29 cellular contexts compared by ENCODE assay signal in genomic region chr2:198356157-198356556, GRCh38.
"Had no signal": no experiment of that assay in that cellular context is flagged by ENCODE, and none has a peak within 500 bp of the region (broad histone marks: within the 10 kb centered on the region; RNA-seq: fewer than 3 reads in every experiment).

No MANE protein-coding gene starts in this region.

- H3K9me3 ChIP-seq: ovary, psoas muscle, stomach, thoracic aorta, thyroid gland, transverse colon, upper lobe of left lung, vagina had no signal

- H3K4me2 ChIP-seq: neural progenitor cell, smooth muscle cell had no signal

- DNase-seq: naive thymus-derived CD4-positive, alpha-beta T cell; natural killer cell; occipital lobe; ovary; posterior cingulate gyrus; psoas muscle; right cardiac atrium; stimulated activated CD4-positive, alpha-beta T cell treated with anti-CD3 and anti-CD28 coated beads, Interleukin-15, amount 100 ng/mL, for 24 hours; stimulated activated CD4-positive, alpha-beta T cell treated with anti-CD3 and anti-CD28 coated beads, Interleukin-2, amount 100 ng/mL, for 24 hours; stimulated activated CD4-positive, alpha-beta T cell treated with anti-CD3 and anti-CD28 coated beads, Interleukin-2, amount 100 ng/mL, for 48 hours; stimulated activated CD4-positive, alpha-beta T cell treated with anti-CD3 and anti-CD28 coated beads, Interleukin-4, amount 100 ng/mL, for 24 hours; stimulated activated naive B cell treated with anti-CD40 and anti-IgM and Interleukin-4, amounts not matched to agents 10 μg/mL and 1 μg/mL and 100 μg/mL, for 72 hours; stimulated activated naive CD4-positive, alpha-beta T cell treated with Interleukin-2 at 50 U/mL for 16 hours; stomach; thyroid gland; transverse colon; upper lobe of left lung had no signal

- H3K36me3 Mint-ChIP-seq: naive thymus-derived CD4-positive, alpha-beta T cell; natural killer cell; neural progenitor cell; stimulated activated effector memory CD8-positive, alpha-beta T cell treated with anti-CD3 and anti-CD28 coated beads, Interleukin-12 subunit alpha, Interleukin-12 subunit beta, amount 100 ng/mL, for 72 hours; stimulated activated naive B cell treated with anti-CD40 and anti-IgM and Interleukin-4, amounts not matched to agents 10 μg/mL and 1 μg/mL and 100 μg/mL, for 72 hours had no signal

- H3K9me3 Mint-ChIP-seq: natural killer cell; nephron; neural progenitor cell; stimulated activated effector memory CD8-positive, alpha-beta T cell treated with anti-CD3 and anti-CD28 coated beads, Interleukin-12 subunit alpha, Interleukin-12 subunit beta, amount 100 ng/mL, for 72 hours; stimulated activated naive B cell treated with anti-CD40 and anti-IgM and Interleukin-4, amounts not matched to agents 10 μg/mL and 1 μg/mL and 100 μg/mL, for 72 hours; stimulated activated naive CD8-positive, alpha-beta T cell treated with anti-CD3 and anti-CD28 coated beads, Interleukin-15, Interleukin-2, amounts not matched to agents 100 ng/mL and 50 ng/mL, for 24 hours had no signal

- H2AFZ ChIP-seq: neural progenitor cell, parathyroid adenoma had no signal

- H3K36me3 ChIP-seq: neural progenitor cell, ovary, stomach, thoracic aorta, thyroid gland, transverse colon, upper lobe of left lung, vagina had no signal

- H3K4me1 Mint-ChIP-seq: naive thymus-derived CD4-positive, alpha-beta T cell; natural killer cell; nephron; neural progenitor cell; stimulated activated effector memory CD8-positive, alpha-beta T cell treated with anti-CD3 and anti-CD28 coated beads, Interleukin-12 subunit alpha, Interleukin-12 subunit beta, amount 100 ng/mL, for 72 hours; stimulated activated naive B cell treated with anti-CD40 and anti-IgM and Interleukin-4, amounts not matched to agents 10 μg/mL and 1 μg/mL and 100 μg/mL, for 72 hours had no signal

- H3K79me2 ChIP-seq: parathyroid adenoma had no signal

- H3K27ac ChIP-seq: neural progenitor cell, ovary, parathyroid adenoma, psoas muscle, skin epidermis, stomach, thoracic aorta, thyroid gland, transverse colon, upper lobe of left lung, vagina had no signal

- H3K9ac ChIP-seq: neural progenitor cell, parathyroid adenoma had no signal

- H3K4me3 ChIP-seq: neural progenitor cell, ovary, psoas muscle, skin epidermis, smooth muscle cell, stomach, thoracic aorta, thyroid gland, transverse colon, upper lobe of left lung, vagina had no signal

- FAIRE-seq: urothelium cell line had no signal

- ATAC-seq: naive thymus-derived CD4-positive, alpha-beta T cell; natural killer cell; psoas muscle; right cardiac atrium; sciatic nerve; stimulated activated effector memory CD8-positive, alpha-beta T cell treated with anti-CD3 and anti-CD28 coated beads, Interleukin-12 subunit alpha, Interleukin-12 subunit beta, amount 100 ng/mL, for 72 hours; stimulated activated naive B cell treated with anti-CD40 and anti-IgM and Interleukin-4, amounts not matched to agents 10 μg/mL and 1 μg/mL and 100 μg/mL, for 72 hours had no signal

- H3K27ac Mint-ChIP-seq: naive thymus-derived CD4-positive, alpha-beta T cell; natural killer cell; nephron; neural progenitor cell; progenitor cell of endocrine pancreas; stimulated activated effector memory CD8-positive, alpha-beta T cell treated with anti-CD3 and anti-CD28 coated beads, Interleukin-12 subunit alpha, Interleukin-12 subunit beta, amount 100 ng/mL, for 72 hours; stimulated activated naive B cell treated with anti-CD40 and anti-IgM and Interleukin-4, amounts not matched to agents 10 μg/mL and 1 μg/mL and 100 μg/mL, for 72 hours; stimulated activated naive CD8-positive, alpha-beta T cell treated with anti-CD3 and anti-CD28 coated beads, Interleukin-15, Interleukin-2, amounts not matched to agents 100 ng/mL and 50 ng/mL, for 24 hours had no signal

- H3K4me3 Mint-ChIP-seq: naive thymus-derived CD4-positive, alpha-beta T cell; natural killer cell; nephron; neural progenitor cell; stimulated activated effector memory CD8-positive, alpha-beta T cell treated with anti-CD3 and anti-CD28 coated beads, Interleukin-12 subunit alpha, Interleukin-12 subunit beta, amount 100 ng/mL, for 72 hours; stimulated activated naive B cell treated with anti-CD40 and anti-IgM and Interleukin-4, amounts not matched to agents 10 μg/mL and 1 μg/mL and 100 μg/mL, for 72 hours; stimulated activated naive CD8-positive, alpha-beta T cell treated with anti-CD3 and anti-CD28 coated beads, Interleukin-15, Interleukin-2, amounts not matched to agents 100 ng/mL and 50 ng/mL, for 24 hours had no signal

- H3K27me3 ChIP-seq: neural progenitor cell, ovary, stomach, thyroid gland, transverse colon, upper lobe of left lung, vagina had no signal

- H3K4me1 ChIP-seq: neural progenitor cell, parathyroid adenoma, psoas muscle, stomach, thyroid gland, transverse colon, upper lobe of left lung, vagina had no signal
